8 cellular contexts compared by ENCODE assay signal in genomic region chr1:34597877-34598514, GRCh38.
DNase-seq lines count a peak whose midpoint lies in the region; ATAC-seq, FAIRE-seq and TF ChIP-seq lines count a peak whose summit lies in the region.

No MANE protein-coding gene starts in this region.

- H3K27ac ChIP-seq in esophagus squamous epithelium (no peak overlapping the region), neural cell (ENCODE audit: low read length) (peak overlapping the region; percentile 43), upper lobe of left lung (no peak overlapping the region)

- H3K4me1 ChIP-seq in esophagus squamous epithelium (no peaks in the 10 kb centered on the region), upper lobe of left lung (no peaks in the 10 kb centered on the region)

- 21 to 25% methylated on average over 4 to 5 of the region's 5 CpGs for whole genome bisulfite sequencing in esophagus squamous epithelium, 2 donors
- 21 to 42% methylated on average over 3 to 5 of the region's 5 CpGs for WGBS in upper lobe of left lung, 2 donors

- no peaks in the 10 kb centered on the region for H3K9me3 Mint-ChIP-seq in activated CD8-positive, alpha-beta T cell treated with anti-CD3 and anti-CD28 coated beads for 36 hours

- no peak for FAIRE-seq in H54 (lab: Jason Lieb, UNC)

- peak; percentile 66 for TF ChIP-seq CTCF in activated CD8-positive, alpha-beta T cell treated with anti-CD3 and anti-CD28 coated beads for 36 hours (IDR thresholded peaks at IDR 0.05)
- peak; percentile 46 to 91 (median 68) for TF ChIP-seq CTCF in esophagus squamous epithelium (IDR thresholded peaks at IDR 0.05)
- TF ChIP-seq CTCF in neural cell (IDR thresholded peaks at IDR 0.05; ENCODE audit: poor library complexity, severe bottlenecking) = peak; percentile 93
- peak in 5 of 6 experiments; percentile 32 to 83 (median 69) for TF ChIP-seq CTCF in upper lobe of left lung (IDR thresholded peaks at IDR 0.05)

- H3F3A ChIP-seq in neural cell (ENCODE audit: insufficient read depth, low read length, poor library complexity, severe bottlenecking) = no peaks in the 10 kb centered on the region

- H3K36me3 Mint-ChIP-seq in activated CD8-positive, alpha-beta T cell treated with anti-CD3 and anti-CD28 coated beads for 36 hours (ENCODE audit: low read depth) = no peaks in the 10 kb centered on the region

- H3K9me3 ChIP-seq in esophagus squamous epithelium (no peaks in the 10 kb centered on the region), neural cell (ENCODE audit: low read length) (no peaks in the 10 kb centered on the region), upper lobe of left lung (no peaks in the 10 kb centered on the region)

- peaks cover 9% of the 10 kb centered on the region for H3K27me3 Mint-ChIP-seq in activated CD8-positive, alpha-beta T cell treated with anti-CD3 and anti-CD28 coated beads for 36 hours

- no peak overlapping the region for H3K4me3 ChIP-seq in esophagus squamous epithelium
- no peak overlapping the region for H3K4me3 ChIP-seq in neural cell (ENCODE audit: low read length)
- no peak overlapping the region for H3K4me3 ChIP-seq in upper lobe of left lung

- no peak for TF ChIP-seq POLR2A in H54 (IDR thresholded peaks at IDR 0.05; ENCODE audit: low read depth, low read length)
- no peak for TF ChIP-seq POLR2A in esophagus squamous epithelium (IDR thresholded peaks at IDR 0.05)
- TF ChIP-seq POLR2A in upper lobe of left lung (IDR thresholded peaks at IDR 0.05) = no peak

- TF ChIP-seq EP300 in neural cell (conservative IDR thresholded peaks at IDR 0.05; ENCODE audit: poor library complexity, severe bottlenecking) (no peak), upper lobe of left lung (IDR thresholded peaks at IDR 0.05) (no peak)

- no peaks in the 10 kb centered on the region for H3K4me1 Mint-ChIP-seq in activated CD8-positive, alpha-beta T cell treated with anti-CD3 and anti-CD28 coated beads for 36 hours (ENCODE audit: low read depth)

- H3K36me3 ChIP-seq in esophagus squamous epithelium = no peaks in the 10 kb centered on the region
- no peaks in the 10 kb centered on the region for H3K36me3 ChIP-seq in neural cell (ENCODE audit: insufficient read depth, low read length)
- H3K36me3 ChIP-seq in upper lobe of left lung = no peaks in the 10 kb centered on the region

- H4K20me1 ChIP-seq in neural cell (ENCODE audit: insufficient read depth) = no peaks in the 10 kb centered on the region

- CTCF ChIA-PET in activated CD8-positive, alpha-beta T cell treated with anti-CD3 and anti-CD28 coated beads for 36 hours (lab: Charles Lee) = interaction anchor here (0.6 to 1.7 kb wide), 3 partner anchors 8 to 964 kb away, joined by 3 to 4 read pairs (median 4); no protein-coding TSS in a partner anchor

- H3K79me2 ChIP-seq in neural cell (replicated peaks; ENCODE audit: insufficient read depth, low read length) = no peaks in the 10 kb centered on the region

- no peak overlapping the region for H3K27ac Mint-ChIP-seq in activated CD8-positive, alpha-beta T cell treated with anti-CD3 and anti-CD28 coated beads for 36 hours

- no peaks in the 10 kb centered on the region for H3K9me2 ChIP-seq in neural cell (ENCODE audit: insufficient read depth, low read length)

- POLR2A ChIA-PET in activated CD8-positive, alpha-beta T cell treated with anti-CD3 and anti-CD28 coated beads for 36 hours (lab: Charles Lee) = no interaction called here

- no peak overlapping the region for H2AFZ ChIP-seq in neural cell (ENCODE audit: low read depth, low read length)

- TF ChIP-seq RAD21 in neural cell (conservative IDR thresholded peaks at IDR 0.05) = peak; percentile 95

- H3K4me3 Mint-ChIP-seq in activated CD8-positive, alpha-beta T cell treated with anti-CD3 and anti-CD28 coated beads for 36 hours = no peak overlapping the region

- H3K27me3 ChIP-seq in esophagus squamous epithelium (peaks cover 0 to 40% (median 0%) of the 10 kb centered on the region in 4 donors), neural cell (ENCODE audit: insufficient read depth, low read depth, low read length) (no peaks in the 10 kb centered on the region), upper lobe of left lung (no peaks in the 10 kb centered on the region)

- no peak overlapping the region for H3K4me2 ChIP-seq in neural cell (ENCODE audit: low read length)

- DNase-seq in CD1c-positive myeloid dendritic cell (ENCODE audit: extremely low spot score) (peak; percentile 50), H54 (ENCODE audit: insufficient read length, low spot score) (peak; percentile 79), NCI-H446 (lab: John Stamatoyannopoulos, UW) (peak; percentile 34 to 74), esophagus squamous epithelium (lab: John Stamatoyannopoulos, UW) (no peak), upper lobe of left lung (peak; percentile 48 to 73)
- DNase-seq in activated CD8-positive, alpha-beta T cell treated with anti-CD3 and anti-CD28 coated beads for 36 hours = peak; percentile 78

- intact Hi-C loops in activated CD8-positive, alpha-beta T cell treated with anti-CD3 and anti-CD28 coated beads for 36 hours (cut with micrococcal nuclease) = loop anchor here (5.0 kb wide), 1 partner anchor 136 kb away; no protein-coding TSS in a partner anchor
- intact Hi-C loops in esophagus squamous epithelium (cut with DNase I) = no loop called here

- no peak for ATAC-seq in activated CD8-positive, alpha-beta T cell treated with anti-CD3 and anti-CD28 coated beads for 36 hours
- peak; percentile 59 to 72 for ATAC-seq in upper lobe of left lung (ENCODE audit: low FRiP score in 2 of 2)
- ATAC-seq in HG03439 (IDR thresholded peaks at IDR 0.05; ENCODE audit: unreplicated experiment) = no peak

- no peak overlapping the region for H3K9ac ChIP-seq in neural cell (ENCODE audit: low read length)

TF ChIP-seq in neural cell, 6 proteins besides CTCF, POLR2A, EP300 and RAD21:
- TF ChIP-seq SMC3 (conservative IDR thresholded peaks at IDR 0.05; ENCODE audit: poor library complexity) = peak; percentile 91
- no peak for TF ChIP-seq MXI1 (conservative IDR thresholded peaks at IDR 0.05; ENCODE audit: poor library complexity, severe bottlenecking)
- TF ChIP-seq TAF1 (IDR thresholded peaks at IDR 0.05; ENCODE audit: low read depth) = no peak
- TF ChIP-seq POLR2AphosphoS5 (IDR thresholded peaks at IDR 0.05) = no peak
- no peak for TF ChIP-seq EZH2 (IDR thresholded peaks at IDR 0.05; ENCODE audit: borderline replicate concordance, insufficient read depth, low read length, poor library complexity, severe bottlenecking)
- no peak for TF ChIP-seq REST (IDR thresholded peaks at IDR 0.05; ENCODE audit: borderline replicate concordance)

Comparison
In these comparisons a context has a peak if more than half of its experiments do, and no peak if none do; other contexts are left out.
1. ATAC-seq: peak in upper lobe of left lung (2 of 2); none in activated CD8-positive, alpha-beta T cell treated with anti-CD3 and anti-CD28 coated beads for 36 hours (single experiment) and HG03439 (single experiment).
2. Peak in every context shown above with its lines, with median percentiles within 50 percentile points of each other: CTCF ChIP-seq.